In the genomic region with DNA sequence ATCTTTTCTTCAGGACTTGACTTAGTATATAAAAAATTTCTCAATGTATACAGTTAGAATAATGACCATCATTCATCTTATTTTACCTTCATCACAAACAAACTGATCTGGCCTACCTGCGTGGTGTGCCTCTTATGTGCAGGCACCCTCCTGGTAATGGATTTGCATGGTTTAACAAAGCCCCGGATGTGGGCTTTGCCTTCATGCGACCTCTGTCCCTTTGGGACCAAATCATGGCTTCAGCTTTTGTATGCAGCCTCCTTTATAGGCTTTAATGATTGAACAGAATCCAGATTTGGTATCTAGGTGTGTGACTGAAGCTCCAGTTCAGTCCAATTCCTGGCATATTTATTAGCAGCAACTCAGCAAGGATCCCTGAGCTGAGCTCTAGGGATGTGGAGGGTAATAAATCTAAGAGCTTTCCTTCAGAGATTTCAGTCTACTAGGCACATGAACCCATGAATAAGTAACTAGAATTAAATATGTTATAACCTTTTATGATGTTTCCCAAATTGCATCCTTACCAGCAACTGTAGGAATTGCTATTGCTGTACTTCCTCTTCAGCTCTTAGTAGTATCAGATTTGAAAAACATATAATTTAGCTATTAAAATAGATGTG, we compare ENCODE assay signal across 18 cellular contexts.
DNase-seq lines count a peak whose midpoint lies in the region; ATAC-seq and TF ChIP-seq lines count a peak whose summit lies in the region.
"Had no signal": no experiment of that assay in that cellular context is flagged by ENCODE, and none has a peak within 500 bp of the region (broad histone marks: within the 10 kb centered on the region; RNA-seq: fewer than 3 reads in every experiment).

No MANE protein-coding gene starts in this region.

- TF ChIP-seq EP300 in esophagus muscularis mucosa (IDR thresholded peaks at IDR 0.05), result no peak

- POLR2A ChIA-PET in Panc1 (lab: Charles Lee), result interaction anchor here (0.6 kb wide), 1 partner anchor 8 kb away, joined by 12 read pairs; no protein-coding TSS in a partner anchor

- no peaks in the 10 kb centered on the region for H4K20me1 ChIP-seq in BLaER1 treated with 17β-estradiol and CSF1 and Interleukin-3, amounts not matched to agents 10 nM and 100 nM

- H3K9ac ChIP-seq in BLaER1 treated with 17β-estradiol and CSF1 and Interleukin-3, amounts not matched to agents 10 nM and 100 nM, result no peak overlapping the region

- no peak overlapping the region for H3K4me3 ChIP-seq in BLaER1 treated with 17β-estradiol and CSF1 and Interleukin-3, amounts not matched to agents 10 nM and 100 nM
- H3K4me3 ChIP-seq in Panc1 (ENCODE audit: low read depth in 2 of 2, low read length in 2 of 2) (no peak overlapping the region), esophagus muscularis mucosa (no peak overlapping the region)
- H3K4me3 ChIP-seq: K562 had no signal

- peak overlapping the region; percentile 33 to 77 (median 55); a peak in 20 of 22 replicates for H3K4me2 ChIP-seq in BLaER1 treated with 17β-estradiol and CSF1 and Interleukin-3, amounts not matched to agents 10 nM and 100 nM

- 56% methylated on average over 3 of the region's 3 CpGs for WGBS in esophagus muscularis mucosa

- TF ChIP-seq CTCF in Panc1 (IDR thresholded peaks at IDR 0.05) (no peak), esophagus muscularis mucosa (IDR thresholded peaks at IDR 0.05) (no peak)

- no peak for DNase-seq in Panc1 (ENCODE audit: low read depth, low spot score)
- DNase-seq in esophagus muscularis mucosa (ENCODE audit: extremely low spot score), result peak; percentile 42
- no peak for DNase-seq in medulla oblongata (ENCODE audit: extremely low spot score)
- DNase-seq: CD4-positive, alpha-beta memory T cell; DMS 273 treated with DMSO at 0.1 percent for 48 hours; NCI-H1105; NCI-H1694 treated with DMSO at 0.1 percent for 48 hours; NCI-H2171 treated with DMSO at 0.1 percent for 48 hours; NCI-H510A treated with DMSO at 0.1 percent for 48 hours; T-helper 9 cell had no signal

- H3K36me3 ChIP-seq in BLaER1 treated with 17β-estradiol and CSF1 and Interleukin-3, amounts not matched to agents 10 nM and 100 nM, result no peaks in the 10 kb centered on the region
- H3K36me3 ChIP-seq in Panc1 (ENCODE audit: control insufficient read depth, insufficient read depth, low read length) (no peaks in the 10 kb centered on the region), esophagus muscularis mucosa (no peaks in the 10 kb centered on the region)

- H3K4me1 ChIP-seq in BLaER1 treated with 17β-estradiol and CSF1 and Interleukin-3, amounts not matched to agents 10 nM and 100 nM, result peaks cover 8 to 27% (median 22%) of the 10 kb centered on the region in 10 experiments
- peaks cover 25% of the 10 kb centered on the region for H3K4me1 ChIP-seq in Panc1 (ENCODE audit: control insufficient read depth, insufficient read depth, low read length)
- H3K4me1 ChIP-seq in esophagus muscularis mucosa, result no peaks in the 10 kb centered on the region

- no peaks in the 10 kb centered on the region for H3K27me3 ChIP-seq in BLaER1 treated with 17β-estradiol and CSF1 and Interleukin-3, amounts not matched to agents 10 nM and 100 nM
- H3K27me3 ChIP-seq in Panc1 (ENCODE audit: control insufficient read depth, insufficient read depth, low read length), result no peaks in the 10 kb centered on the region
- no peaks in the 10 kb centered on the region for H3K27me3 ChIP-seq in esophagus muscularis mucosa

- H3K27ac ChIP-seq in BLaER1 treated with 17β-estradiol and CSF1 and Interleukin-3, amounts not matched to agents 10 nM and 100 nM, result no peak overlapping the region
- H3K27ac ChIP-seq in Panc1 (ENCODE audit: low read length), result peak overlapping the region; percentile 89
- H3K27ac ChIP-seq in esophagus muscularis mucosa (replicated peaks in 1 of 4), result no peak overlapping the region
- H3K27ac ChIP-seq: HL-60 had no signal

- no peaks in the 10 kb centered on the region for H3K9me3 ChIP-seq in BLaER1 treated with 17β-estradiol and CSF1 and Interleukin-3, amounts not matched to agents 10 nM and 100 nM (replicated peaks in 1 of 11)
- H3K9me3 ChIP-seq in Panc1 (ENCODE audit: control insufficient read depth, insufficient read depth, low read depth, low read length) (no peaks in the 10 kb centered on the region), esophagus muscularis mucosa (no peaks in the 10 kb centered on the region)

- intact Hi-C loops in Panc1 (cut with micrococcal nuclease; ENCODE audit: unreplicated experiment) (loop anchor here (5.0 kb wide), 1 partner anchor 69 kb away; no protein-coding TSS in a partner anchor), esophagus muscularis mucosa (cut with DNase I) (no loop called here)

- CTCF ChIA-PET in Panc1 (lab: Charles Lee), result no interaction called here

- TF ChIP-seq POLR2A in esophagus muscularis mucosa (IDR thresholded peaks at IDR 0.05; ENCODE audit: low read depth), result no peak

- in situ Hi-C loops in Panc1 (cut with HindIII; ENCODE audit: low pct_unique_long_range_greater_than_20kb, low sequenced_read_pairs), result no loop called here

- no TSS peak for BruUV-seq in Panc1 (replicated peaks; lab: Mats Ljungman, UMichigan)

- ATAC-seq in GM18511 (IDR thresholded peaks at IDR 0.05; ENCODE audit: unreplicated experiment), result peak; percentile 64
- ATAC-seq in Panc1, result no peak
- no peak for ATAC-seq in HG03097 (IDR thresholded peaks at IDR 0.05; ENCODE audit: low FRiP score, unreplicated experiment)
- ATAC-seq in GM18909 (IDR thresholded peaks at IDR 0.05; ENCODE audit: poor library complexity, unreplicated experiment), result no peak
- no peak for ATAC-seq in HG03460 (IDR thresholded peaks at IDR 0.05; ENCODE audit: unreplicated experiment)
- ATAC-seq: HCT116, K562 had no signal
